Comparison of ENCODE assay signal across 9 cellular contexts in genomic region chr3:172317984-172318383, GRCh38.
DNase-seq lines count a peak whose midpoint lies in the region; ATAC-seq and TF ChIP-seq lines count a peak whose summit lies in the region.
"Had no signal": no experiment of that assay in that cellular context is flagged by ENCODE, and none has a peak within 500 bp of the region (broad histone marks: within the 10 kb centered on the region; RNA-seq: fewer than 3 reads in every experiment).

No MANE protein-coding gene starts in this region.

- no peaks in the 10 kb centered on the region for H3K79me2 ChIP-seq in OCI-LY7 (ENCODE audit: insufficient read depth, low read depth, low read length)

- POLR2A ChIA-PET in OCI-LY7 (lab: Charles Lee), result interaction anchor here (1.3 kb wide), 1 partner anchor 14 kb away, joined by 3 read pairs; no protein-coding TSS in a partner anchor

- intact Hi-C loops in prostate gland (cut with DNase I) (no loop called here), OCI-LY7 (cut with micrococcal nuclease; ENCODE audit: unreplicated experiment) (no loop called here)
- intact Hi-C loops in activated naive CD4-positive, alpha-beta T cell treated with anti-CD3 and anti-CD28 coated beads for 36 hours (cut with micrococcal nuclease), result no loop called here

- WGBS in prostate gland, result 6% methylated on average over 1 of the region's 1 CpG

- H3K9me3 ChIP-seq in prostate gland (no peaks in the 10 kb centered on the region), OCI-LY7 (ENCODE audit: low read length) (no peaks in the 10 kb centered on the region)

- ATAC-seq in HG03378 (IDR thresholded peaks at IDR 0.05; ENCODE audit: unreplicated experiment), result peak; percentile 79
- peak; percentile 75 for ATAC-seq in SK-N-SH treated with all-trans-retinoic acid at 6 μM for 48 hours

- no peaks in the 10 kb centered on the region for H3K9me2 ChIP-seq in OCI-LY7 (ENCODE audit: insufficient read depth, low read length)

- H3K27me3 ChIP-seq in prostate gland (replicated peaks; ENCODE audit: insufficient read depth), result no peaks in the 10 kb centered on the region

- no peak for TF ChIP-seq POLR2A in prostate gland (IDR thresholded peaks at IDR 0.05)

- DNase-seq in NCI-H1417 (lab: John Stamatoyannopoulos, UW) (peak in 2 of 3 experiments; percentile 40 to 73), NCI-H1417 treated with DMSO at 0.1 percent for 48 hours (lab: John Stamatoyannopoulos, UW) (no peak), foreskin melanocyte (peak; percentile 84), prostate gland (ENCODE audit: low spot score) (no peak), OCI-LY7 (ENCODE audit: low spot score) (no peak)
- DNase-seq in activated naive CD4-positive, alpha-beta T cell treated with anti-CD3 and anti-CD28 coated beads for 36 hours, result no peak

- no peak overlapping the region for H3K4me2 ChIP-seq in OCI-LY7 (ENCODE audit: low read length)

- no peaks in the 10 kb centered on the region for H3K27me3 Mint-ChIP-seq in activated naive CD4-positive, alpha-beta T cell treated with anti-CD3 and anti-CD28 coated beads for 36 hours (ENCODE audit: low read depth)

- no peak overlapping the region for H3K4me3 Mint-ChIP-seq in activated naive CD4-positive, alpha-beta T cell treated with anti-CD3 and anti-CD28 coated beads for 36 hours

- BruUV-seq in OCI-LY7 (replicated peaks; lab: Mats Ljungman, UMichigan), result no TSS peak

- peaks cover 9% of the 10 kb centered on the region for H3K4me1 Mint-ChIP-seq in activated naive CD4-positive, alpha-beta T cell treated with anti-CD3 and anti-CD28 coated beads for 36 hours (ENCODE audit: low read depth)

- no peak overlapping the region for H3K27ac Mint-ChIP-seq in activated naive CD4-positive, alpha-beta T cell treated with anti-CD3 and anti-CD28 coated beads for 36 hours

- peaks cover 11% of the 10 kb centered on the region for H3K36me3 Mint-ChIP-seq in activated naive CD4-positive, alpha-beta T cell treated with anti-CD3 and anti-CD28 coated beads for 36 hours (ENCODE audit: low read depth)

- H3K4me3 ChIP-seq in prostate gland (no peak overlapping the region), OCI-LY7 (ENCODE audit: low read depth, low read length, poor library complexity, severe bottlenecking) (no peak overlapping the region)

- H4K20me1 ChIP-seq in OCI-LY7 (ENCODE audit: insufficient read depth, low read length), result no peaks in the 10 kb centered on the region

- TF ChIP-seq CTCF in prostate gland (IDR thresholded peaks at IDR 0.05) (no peak), OCI-LY7 (conservative IDR thresholded peaks at IDR 0.05; ENCODE audit: low read length) (no peak)

- H3K27ac ChIP-seq in prostate gland (peak overlapping the region; percentile 27 to 52), OCI-LY7 (ENCODE audit: low read depth, low read length, poor library complexity, severe bottlenecking) (no peak overlapping the region)
- H3K27ac ChIP-seq: 22Rv1 had no signal

- H3K4me1 ChIP-seq in prostate gland (replicated peaks) (peaks cover 11% of the 10 kb centered on the region), OCI-LY7 (ENCODE audit: insufficient read depth, low read length, poor library complexity, severe bottlenecking) (no peaks in the 10 kb centered on the region)

- no peaks in the 10 kb centered on the region for H3K36me3 ChIP-seq in prostate gland
- no peaks in the 10 kb centered on the region for H3K36me3 ChIP-seq in OCI-LY7 (ENCODE audit: insufficient read depth, low read length)

- H3K9me3 Mint-ChIP-seq in activated naive CD4-positive, alpha-beta T cell treated with anti-CD3 and anti-CD28 coated beads for 36 hours, result no peaks in the 10 kb centered on the region

- H2AFZ ChIP-seq in OCI-LY7 (ENCODE audit: low read length), result no peak overlapping the region

- CTCF ChIA-PET in OCI-LY7 (lab: Charles Lee; ENCODE audit: unreplicated experiment), result no interaction called here
- CTCF ChIA-PET in activated naive CD4-positive, alpha-beta T cell treated with anti-CD3 and anti-CD28 coated beads for 36 hours (lab: Charles Lee), result interaction anchor here (5.9 kb wide), 1 partner anchor 14 kb away, joined by 23 read pairs; no protein-coding TSS in a partner anchor

TF ChIP-seq in SK-N-SH treated with all-trans-retinoic acid at 6 μM for 48 hours, 23 proteins besides CTCF, POLR2A, EP300 and RAD21:
- no peak for TF ChIP-seq CSRNP3 (CRISPR knock-in tag; IDR thresholded peaks at IDR 0.05)
- TF ChIP-seq SNAI2 (CRISPR knock-in tag; IDR thresholded peaks at IDR 0.05), result peak; percentile 48; the same call in 1 of the 2 replicates
TF ChIP-seq in SK-N-SH treated with all-trans-retinoic acid at 6 μM for 48 hours: peak in this region for 1.

Comparison
In these comparisons a context has a peak if more than half of its experiments do, and no peak if none do; other contexts are left out.
1. DNase-seq: peak in NCI-H1417 (2 of 3) and foreskin melanocyte (single experiment); none in NCI-H1417 treated with DMSO at 0.1 percent for 48 hours (single experiment), prostate gland (single experiment), OCI-LY7 (single experiment) and activated naive CD4-positive, alpha-beta T cell treated with anti-CD3 and anti-CD28 coated beads for 36 hours (single experiment).